ENCODE assay signal across 2 cellular contexts in the genomic region with DNA sequence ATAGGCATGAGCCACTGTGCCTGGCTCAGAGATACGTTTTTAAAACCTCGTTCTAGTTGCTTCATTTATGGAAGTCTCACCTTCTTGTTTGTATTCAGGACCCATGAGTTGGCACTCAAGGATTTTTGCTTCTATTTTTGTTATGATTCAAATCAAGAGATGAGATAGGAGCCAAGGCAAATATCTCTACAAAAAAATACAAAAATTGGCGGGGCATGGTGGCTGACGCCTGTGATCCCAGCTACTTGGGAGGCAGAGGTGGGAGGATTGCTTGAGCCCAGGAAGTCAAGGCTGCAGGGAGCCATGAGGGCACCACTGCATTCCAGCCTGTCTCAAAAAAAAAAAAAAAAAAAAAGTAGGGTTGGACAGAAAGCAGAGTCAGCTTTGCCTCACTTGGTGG.
TF ChIP-seq lines count a peak whose summit lies in the region.

No MANE protein-coding gene starts in this region.

TF ChIP-seq in HCT116, 20 proteins besides CTCF, POLR2A, EP300 and RAD21:
- no peak for TF ChIP-seq EGR1 (IDR thresholded peaks at IDR 0.05; ENCODE audit: low read depth)
- no peak for TF ChIP-seq ZFX (IDR thresholded peaks at IDR 0.05)
- no peak for TF ChIP-seq SRF (IDR thresholded peaks at IDR 0.05; ENCODE audit: low read depth)
- no peak for TF ChIP-seq EZH2phosphoT487 (IDR thresholded peaks at IDR 0.05; ENCODE audit: borderline replicate concordance)
- TF ChIP-seq SP1 (IDR thresholded peaks at IDR 0.05; ENCODE audit: low read depth) = no peak
- no peak for TF ChIP-seq EZH2 (IDR thresholded peaks at IDR 0.05)
- TF ChIP-seq, protein P1, sequence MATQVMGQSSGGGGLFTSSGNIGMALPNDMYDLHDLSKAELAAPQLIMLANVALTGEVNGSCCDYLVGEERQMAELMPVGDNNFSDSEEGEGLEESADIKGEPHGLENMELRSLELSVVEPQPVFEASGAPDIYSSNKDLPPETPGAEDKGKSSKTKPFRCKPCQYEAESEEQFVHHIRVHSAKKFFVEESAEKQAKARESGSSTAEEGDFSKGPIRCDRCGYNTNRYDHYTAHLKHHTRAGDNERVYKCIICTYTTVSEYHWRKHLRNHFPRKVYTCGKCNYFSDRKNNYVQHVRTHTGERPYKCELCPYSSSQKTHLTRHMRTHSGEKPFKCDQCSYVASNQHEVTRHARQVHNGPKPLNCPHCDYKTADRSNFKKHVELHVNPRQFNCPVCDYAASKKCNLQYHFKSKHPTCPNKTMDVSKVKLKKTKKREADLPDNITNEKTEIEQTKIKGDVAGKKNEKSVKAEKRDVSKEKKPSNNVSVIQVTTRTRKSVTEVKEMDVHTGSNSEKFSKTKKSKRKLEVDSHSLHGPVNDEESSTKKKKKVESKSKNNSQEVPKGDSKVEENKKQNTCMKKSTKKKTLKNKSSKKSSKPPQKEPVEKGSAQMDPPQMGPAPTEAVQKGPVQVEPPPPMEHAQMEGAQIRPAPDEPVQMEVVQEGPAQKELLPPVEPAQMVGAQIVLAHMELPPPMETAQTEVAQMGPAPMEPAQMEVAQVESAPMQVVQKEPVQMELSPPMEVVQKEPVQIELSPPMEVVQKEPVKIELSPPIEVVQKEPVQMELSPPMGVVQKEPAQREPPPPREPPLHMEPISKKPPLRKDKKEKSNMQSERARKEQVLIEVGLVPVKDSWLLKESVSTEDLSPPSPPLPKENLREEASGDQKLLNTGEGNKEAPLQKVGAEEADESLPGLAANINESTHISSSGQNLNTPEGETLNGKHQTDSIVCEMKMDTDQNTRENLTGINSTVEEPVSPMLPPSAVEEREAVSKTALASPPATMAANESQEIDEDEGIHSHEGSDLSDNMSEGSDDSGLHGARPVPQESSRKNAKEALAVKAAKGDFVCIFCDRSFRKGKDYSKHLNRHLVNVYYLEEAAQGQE (IDR thresholded peaks at IDR 0.05; ENCODE audit: low read depth) = no peak
- no peak for TF ChIP-seq ZNF274 (IDR thresholded peaks at IDR 0.05; ENCODE audit: low read depth, low read length)
- TF ChIP-seq FOSL1 (IDR thresholded peaks at IDR 0.05; ENCODE audit: low read depth) = no peak
- no peak for TF ChIP-seq TCF7L2 (IDR thresholded peaks at IDR 0.05; ENCODE audit: borderline replicate concordance, extremely low read depth, insufficient read depth, insufficient read length)
- TF ChIP-seq YY1 (IDR thresholded peaks at IDR 0.05; ENCODE audit: extremely low read depth, insufficient replicate concordance, low read depth, low read length) = no peak
- TF ChIP-seq, protein P2, sequence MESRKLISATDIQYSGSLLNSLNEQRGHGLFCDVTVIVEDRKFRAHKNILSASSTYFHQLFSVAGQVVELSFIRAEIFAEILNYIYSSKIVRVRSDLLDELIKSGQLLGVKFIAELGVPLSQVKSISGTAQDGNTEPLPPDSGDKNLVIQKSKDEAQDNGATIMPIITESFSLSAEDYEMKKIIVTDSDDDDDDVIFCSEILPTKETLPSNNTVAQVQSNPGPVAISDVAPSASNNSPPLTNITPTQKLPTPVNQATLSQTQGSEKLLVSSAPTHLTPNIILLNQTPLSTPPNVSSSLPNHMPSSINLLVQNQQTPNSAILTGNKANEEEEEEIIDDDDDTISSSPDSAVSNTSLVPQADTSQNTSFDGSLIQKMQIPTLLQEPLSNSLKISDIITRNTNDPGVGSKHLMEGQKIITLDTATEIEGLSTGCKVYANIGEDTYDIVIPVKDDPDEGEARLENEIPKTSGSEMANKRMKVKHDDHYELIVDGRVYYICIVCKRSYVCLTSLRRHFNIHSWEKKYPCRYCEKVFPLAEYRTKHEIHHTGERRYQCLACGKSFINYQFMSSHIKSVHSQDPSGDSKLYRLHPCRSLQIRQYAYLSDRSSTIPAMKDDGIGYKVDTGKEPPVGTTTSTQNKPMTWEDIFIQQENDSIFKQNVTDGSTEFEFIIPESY (IDR thresholded peaks at IDR 0.05; ENCODE audit: extremely low read depth, insufficient replicate concordance, low read length) = no peak
- TF ChIP-seq, protein P3, sequence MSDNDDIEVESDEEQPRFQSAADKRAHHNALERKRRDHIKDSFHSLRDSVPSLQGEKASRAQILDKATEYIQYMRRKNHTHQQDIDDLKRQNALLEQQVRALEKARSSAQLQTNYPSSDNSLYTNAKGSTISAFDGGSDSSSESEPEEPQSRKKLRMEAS (IDR thresholded peaks at IDR 0.05) = no peak
- no peak for TF ChIP-seq ELF1 (IDR thresholded peaks at IDR 0.05; ENCODE audit: borderline replicate concordance, low read depth)
- TF ChIP-seq POLR2AphosphoS5 (IDR thresholded peaks at IDR 0.05; ENCODE audit: low read depth, low read length) = no peak
- no peak for TF ChIP-seq SIN3A (IDR thresholded peaks at IDR 0.05; ENCODE audit: low read depth)

TF ChIP-seq in GM23338, 12 proteins besides CTCF, POLR2A, EP300 and RAD21:
- no peak for TF ChIP-seq EZH2phosphoT487 (IDR thresholded peaks at IDR 0.05; ENCODE audit: unreplicated experiment)
- no peak for TF ChIP-seq JUNB (IDR thresholded peaks at IDR 0.05; ENCODE audit: unreplicated experiment)
- TF ChIP-seq ZNF331 (CRISPR knock-in tag; IDR thresholded peaks at IDR 0.05; ENCODE audit: low read depth) = no peak
- TF ChIP-seq, protein P4, sequence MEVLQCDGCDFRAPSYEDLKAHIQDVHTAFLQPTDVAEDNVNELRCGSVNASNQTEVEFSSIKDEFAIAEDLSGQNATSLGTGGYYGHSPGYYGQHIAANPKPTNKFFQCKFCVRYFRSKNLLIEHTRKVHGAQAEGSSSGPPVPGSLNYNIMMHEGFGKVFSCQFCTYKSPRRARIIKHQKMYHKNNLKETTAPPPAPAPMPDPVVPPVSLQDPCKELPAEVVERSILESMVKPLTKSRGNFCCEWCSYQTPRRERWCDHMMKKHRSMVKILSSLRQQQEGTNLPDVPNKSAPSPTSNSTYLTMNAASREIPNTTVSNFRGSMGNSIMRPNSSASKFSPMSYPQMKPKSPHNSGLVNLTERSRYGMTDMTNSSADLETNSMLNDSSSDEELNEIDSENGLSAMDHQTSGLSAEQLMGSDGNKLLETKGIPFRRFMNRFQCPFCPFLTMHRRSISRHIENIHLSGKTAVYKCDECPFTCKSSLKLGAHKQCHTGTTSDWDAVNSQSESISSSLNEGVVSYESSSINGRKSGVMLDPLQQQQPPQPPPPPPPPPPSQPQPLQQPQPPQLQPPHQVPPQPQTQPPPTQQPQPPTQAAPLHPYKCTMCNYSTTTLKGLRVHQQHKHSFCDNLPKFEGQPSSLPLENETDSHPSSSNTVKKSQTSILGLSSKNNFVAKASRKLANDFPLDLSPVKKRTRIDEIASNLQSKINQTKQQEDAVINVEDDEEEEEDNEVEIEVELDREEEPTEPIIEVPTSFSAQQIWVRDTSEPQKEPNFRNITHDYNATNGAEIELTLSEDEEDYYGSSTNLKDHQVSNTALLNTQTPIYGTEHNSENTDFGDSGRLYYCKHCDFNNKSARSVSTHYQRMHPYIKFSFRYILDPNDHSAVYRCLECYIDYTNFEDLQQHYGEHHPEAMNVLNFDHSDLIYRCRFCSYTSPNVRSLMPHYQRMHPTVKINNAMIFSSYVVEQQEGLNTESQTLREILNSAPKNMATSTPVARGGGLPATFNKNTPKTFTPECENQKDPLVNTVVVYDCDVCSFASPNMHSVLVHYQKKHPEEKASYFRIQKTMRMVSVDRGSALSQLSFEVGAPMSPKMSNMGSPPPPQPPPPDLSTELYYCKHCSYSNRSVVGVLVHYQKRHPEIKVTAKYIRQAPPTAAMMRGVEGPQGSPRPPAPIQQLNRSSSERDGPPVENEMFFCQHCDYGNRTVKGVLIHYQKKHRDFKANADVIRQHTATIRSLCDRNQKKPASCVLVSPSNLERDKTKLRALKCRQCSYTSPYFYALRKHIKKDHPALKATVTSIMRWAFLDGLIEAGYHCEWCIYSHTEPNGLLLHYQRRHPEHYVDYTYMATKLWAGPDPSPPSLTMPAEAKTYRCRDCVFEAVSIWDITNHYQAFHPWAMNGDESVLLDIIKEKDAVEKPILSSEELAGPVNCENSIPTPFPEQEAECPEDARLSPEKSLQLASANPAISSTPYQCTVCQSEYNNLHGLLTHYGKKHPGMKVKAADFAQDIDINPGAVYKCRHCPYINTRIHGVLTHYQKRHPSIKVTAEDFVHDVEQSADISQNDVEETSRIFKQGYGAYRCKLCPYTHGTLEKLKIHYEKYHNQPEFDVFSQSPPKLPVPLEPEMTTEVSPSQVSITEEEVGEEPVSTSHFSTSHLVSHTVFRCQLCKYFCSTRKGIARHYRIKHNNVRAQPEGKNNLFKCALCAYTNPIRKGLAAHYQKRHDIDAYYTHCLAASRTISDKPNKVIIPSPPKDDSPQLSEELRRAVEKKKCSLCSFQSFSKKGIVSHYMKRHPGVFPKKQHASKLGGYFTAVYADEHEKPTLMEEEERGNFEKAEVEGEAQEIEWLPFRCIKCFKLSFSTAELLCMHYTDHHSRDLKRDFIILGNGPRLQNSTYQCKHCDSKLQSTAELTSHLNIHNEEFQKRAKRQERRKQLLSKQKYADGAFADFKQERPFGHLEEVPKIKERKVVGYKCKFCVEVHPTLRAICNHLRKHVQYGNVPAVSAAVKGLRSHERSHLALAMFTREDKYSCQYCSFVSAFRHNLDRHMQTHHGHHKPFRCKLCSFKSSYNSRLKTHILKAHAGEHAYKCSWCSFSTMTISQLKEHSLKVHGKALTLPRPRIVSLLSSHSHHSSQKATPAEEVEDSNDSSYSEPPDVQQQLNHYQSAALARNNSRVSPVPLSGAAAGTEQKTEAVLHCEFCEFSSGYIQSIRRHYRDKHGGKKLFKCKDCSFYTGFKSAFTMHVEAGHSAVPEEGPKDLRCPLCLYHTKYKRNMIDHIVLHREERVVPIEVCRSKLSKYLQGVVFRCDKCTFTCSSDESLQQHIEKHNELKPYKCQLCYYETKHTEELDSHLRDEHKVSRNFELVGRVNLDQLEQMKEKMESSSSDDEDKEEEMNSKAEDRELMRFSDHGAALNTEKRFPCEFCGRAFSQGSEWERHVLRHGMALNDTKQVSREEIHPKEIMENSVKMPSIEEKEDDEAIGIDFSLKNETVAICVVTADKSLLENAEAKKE (CRISPR knock-in tag; IDR thresholded peaks at IDR 0.05) = no peak
- TF ChIP-seq ZNF114 (CRISPR knock-in tag; IDR thresholded peaks at IDR 0.05) = no peak
- TF ChIP-seq POLR2AphosphoS5 (IDR thresholded peaks at IDR 0.05; ENCODE audit: low read depth) = no peak
- TF ChIP-seq, protein P5, sequence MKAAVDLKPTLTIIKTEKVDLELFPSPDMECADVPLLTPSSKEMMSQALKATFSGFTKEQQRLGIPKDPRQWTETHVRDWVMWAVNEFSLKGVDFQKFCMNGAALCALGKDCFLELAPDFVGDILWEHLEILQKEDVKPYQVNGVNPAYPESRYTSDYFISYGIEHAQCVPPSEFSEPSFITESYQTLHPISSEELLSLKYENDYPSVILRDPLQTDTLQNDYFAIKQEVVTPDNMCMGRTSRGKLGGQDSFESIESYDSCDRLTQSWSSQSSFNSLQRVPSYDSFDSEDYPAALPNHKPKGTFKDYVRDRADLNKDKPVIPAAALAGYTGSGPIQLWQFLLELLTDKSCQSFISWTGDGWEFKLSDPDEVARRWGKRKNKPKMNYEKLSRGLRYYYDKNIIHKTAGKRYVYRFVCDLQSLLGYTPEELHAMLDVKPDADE (IDR thresholded peaks at IDR 0.05) = no peak
- TF ChIP-seq STAT1 (IDR thresholded peaks at IDR 0.05; ENCODE audit: unreplicated experiment) = no peak
- TF ChIP-seq, protein P1 (IDR thresholded peaks at IDR 0.05; ENCODE audit: unreplicated experiment) = no peak
- no peak for TF ChIP-seq NANOG (IDR thresholded peaks at IDR 0.05; ENCODE audit: borderline replicate concordance)
